Comparison of ENCODE assay signal across 1 cellular context in the genomic region with DNA sequence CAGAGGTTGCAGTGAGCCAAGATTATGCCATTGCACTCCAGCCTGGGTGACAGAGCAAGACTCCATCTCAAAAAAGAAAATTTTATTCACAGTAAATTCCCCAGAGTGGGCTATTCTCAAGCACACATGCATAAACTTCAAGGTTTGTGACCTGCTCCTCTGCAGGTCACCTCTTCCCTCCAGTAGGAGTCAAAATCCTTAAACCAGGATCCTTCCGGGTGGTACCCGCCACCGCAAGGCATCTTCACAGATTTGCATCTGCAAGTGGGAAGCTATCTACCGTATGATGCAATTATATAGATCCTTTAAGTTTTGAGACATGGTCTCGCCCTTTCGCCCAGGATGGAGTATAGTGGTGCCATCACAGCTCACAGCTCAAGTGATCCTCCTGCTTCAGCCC.
TF ChIP-seq lines count a peak whose summit lies in the region.

No MANE protein-coding gene starts in this region.

TF ChIP-seq in HEK293, 187 proteins besides CTCF, POLR2A, EP300 and RAD21:
- TF ChIP-seq, protein P1, sequence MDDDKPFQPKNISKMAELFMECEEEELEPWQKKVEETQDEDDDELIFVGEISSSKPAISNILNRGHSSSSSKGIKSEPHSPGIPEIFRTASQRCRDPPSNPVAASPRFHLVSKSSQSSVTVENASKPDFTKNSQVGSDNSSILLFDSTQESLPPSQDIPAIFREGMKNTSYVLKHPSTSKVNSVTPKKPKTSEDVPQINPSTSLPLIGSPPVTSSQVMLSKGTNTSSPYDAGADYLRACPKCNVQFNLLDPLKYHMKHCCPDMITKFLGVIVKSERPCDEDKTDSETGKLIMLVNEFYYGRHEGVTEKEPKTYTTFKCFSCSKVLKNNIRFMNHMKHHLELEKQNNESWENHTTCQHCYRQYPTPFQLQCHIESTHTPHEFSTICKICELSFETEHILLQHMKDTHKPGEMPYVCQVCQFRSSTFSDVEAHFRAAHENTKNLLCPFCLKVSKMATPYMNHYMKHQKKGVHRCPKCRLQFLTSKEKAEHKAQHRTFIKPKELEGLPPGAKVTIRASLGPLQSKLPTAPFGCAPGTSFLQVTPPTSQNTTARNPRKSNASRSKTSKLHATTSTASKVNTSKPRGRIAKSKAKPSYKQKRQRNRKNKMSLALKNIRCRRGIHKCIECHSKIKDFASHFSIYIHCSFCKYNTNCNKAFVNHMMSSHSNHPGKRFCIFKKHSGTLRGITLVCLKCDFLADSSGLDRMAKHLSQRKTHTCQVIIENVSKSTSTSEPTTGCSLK (tag by site-specific recombination; IDR thresholded peaks at IDR 0.05): no peak
- TF ChIP-seq ZNF48 (tag by site-specific recombination; IDR thresholded peaks at IDR 0.05): no peak
- TF ChIP-seq, protein P2, sequence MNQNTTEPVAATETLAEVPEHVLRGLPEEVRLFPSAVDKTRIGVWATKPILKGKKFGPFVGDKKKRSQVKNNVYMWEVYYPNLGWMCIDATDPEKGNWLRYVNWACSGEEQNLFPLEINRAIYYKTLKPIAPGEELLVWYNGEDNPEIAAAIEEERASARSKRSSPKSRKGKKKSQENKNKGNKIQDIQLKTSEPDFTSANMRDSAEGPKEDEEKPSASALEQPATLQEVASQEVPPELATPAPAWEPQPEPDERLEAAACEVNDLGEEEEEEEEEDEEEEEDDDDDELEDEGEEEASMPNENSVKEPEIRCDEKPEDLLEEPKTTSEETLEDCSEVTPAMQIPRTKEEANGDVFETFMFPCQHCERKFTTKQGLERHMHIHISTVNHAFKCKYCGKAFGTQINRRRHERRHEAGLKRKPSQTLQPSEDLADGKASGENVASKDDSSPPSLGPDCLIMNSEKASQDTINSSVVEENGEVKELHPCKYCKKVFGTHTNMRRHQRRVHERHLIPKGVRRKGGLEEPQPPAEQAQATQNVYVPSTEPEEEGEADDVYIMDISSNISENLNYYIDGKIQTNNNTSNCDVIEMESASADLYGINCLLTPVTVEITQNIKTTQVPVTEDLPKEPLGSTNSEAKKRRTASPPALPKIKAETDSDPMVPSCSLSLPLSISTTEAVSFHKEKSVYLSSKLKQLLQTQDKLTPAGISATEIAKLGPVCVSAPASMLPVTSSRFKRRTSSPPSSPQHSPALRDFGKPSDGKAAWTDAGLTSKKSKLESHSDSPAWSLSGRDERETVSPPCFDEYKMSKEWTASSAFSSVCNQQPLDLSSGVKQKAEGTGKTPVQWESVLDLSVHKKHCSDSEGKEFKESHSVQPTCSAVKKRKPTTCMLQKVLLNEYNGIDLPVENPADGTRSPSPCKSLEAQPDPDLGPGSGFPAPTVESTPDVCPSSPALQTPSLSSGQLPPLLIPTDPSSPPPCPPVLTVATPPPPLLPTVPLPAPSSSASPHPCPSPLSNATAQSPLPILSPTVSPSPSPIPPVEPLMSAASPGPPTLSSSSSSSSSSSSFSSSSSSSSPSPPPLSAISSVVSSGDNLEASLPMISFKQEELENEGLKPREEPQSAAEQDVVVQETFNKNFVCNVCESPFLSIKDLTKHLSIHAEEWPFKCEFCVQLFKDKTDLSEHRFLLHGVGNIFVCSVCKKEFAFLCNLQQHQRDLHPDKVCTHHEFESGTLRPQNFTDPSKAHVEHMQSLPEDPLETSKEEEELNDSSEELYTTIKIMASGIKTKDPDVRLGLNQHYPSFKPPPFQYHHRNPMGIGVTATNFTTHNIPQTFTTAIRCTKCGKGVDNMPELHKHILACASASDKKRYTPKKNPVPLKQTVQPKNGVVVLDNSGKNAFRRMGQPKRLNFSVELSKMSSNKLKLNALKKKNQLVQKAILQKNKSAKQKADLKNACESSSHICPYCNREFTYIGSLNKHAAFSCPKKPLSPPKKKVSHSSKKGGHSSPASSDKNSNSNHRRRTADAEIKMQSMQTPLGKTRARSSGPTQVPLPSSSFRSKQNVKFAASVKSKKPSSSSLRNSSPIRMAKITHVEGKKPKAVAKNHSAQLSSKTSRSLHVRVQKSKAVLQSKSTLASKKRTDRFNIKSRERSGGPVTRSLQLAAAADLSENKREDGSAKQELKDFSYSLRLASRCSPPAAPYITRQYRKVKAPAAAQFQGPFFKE (tag by site-specific recombination; IDR thresholded peaks at IDR 0.05; ENCODE audit: borderline replicate concordance): no peak
- no peak for TF ChIP-seq SALL2 (tag by site-specific recombination; IDR thresholded peaks at IDR 0.05; ENCODE audit: borderline replicate concordance)
- no peak for TF ChIP-seq ZNF830 (tag by site-specific recombination; IDR thresholded peaks at IDR 0.05; ENCODE audit: low read depth)
- TF ChIP-seq, protein P3, sequence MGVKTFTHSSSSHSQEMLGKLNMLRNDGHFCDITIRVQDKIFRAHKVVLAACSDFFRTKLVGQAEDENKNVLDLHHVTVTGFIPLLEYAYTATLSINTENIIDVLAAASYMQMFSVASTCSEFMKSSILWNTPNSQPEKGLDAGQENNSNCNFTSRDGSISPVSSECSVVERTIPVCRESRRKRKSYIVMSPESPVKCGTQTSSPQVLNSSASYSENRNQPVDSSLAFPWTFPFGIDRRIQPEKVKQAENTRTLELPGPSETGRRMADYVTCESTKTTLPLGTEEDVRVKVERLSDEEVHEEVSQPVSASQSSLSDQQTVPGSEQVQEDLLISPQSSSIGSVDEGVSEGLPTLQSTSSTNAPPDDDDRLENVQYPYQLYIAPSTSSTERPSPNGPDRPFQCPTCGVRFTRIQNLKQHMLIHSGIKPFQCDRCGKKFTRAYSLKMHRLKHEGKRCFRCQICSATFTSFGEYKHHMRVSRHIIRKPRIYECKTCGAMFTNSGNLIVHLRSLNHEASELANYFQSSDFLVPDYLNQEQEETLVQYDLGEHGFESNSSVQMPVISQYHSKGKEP (tag by site-specific recombination; IDR thresholded peaks at IDR 0.05): no peak
- TF ChIP-seq ZBTB17 (tag by site-specific recombination; IDR thresholded peaks at IDR 0.05): 0 out of 2 replicates have a peak, but pooled peaks have one; percentile 10
- no peak for TF ChIP-seq GFI1B (tag by site-specific recombination; IDR thresholded peaks at IDR 0.05)
- TF ChIP-seq ZBTB20 (tag by site-specific recombination; IDR thresholded peaks at IDR 0.05): no peak
- no peak for TF ChIP-seq FEZF1 (tag by site-specific recombination; IDR thresholded peaks at IDR 0.05)
- peak; percentile 74 for TF ChIP-seq IKZF3 (tag by site-specific recombination; IDR thresholded peaks at IDR 0.05)
- TF ChIP-seq, protein P4, sequence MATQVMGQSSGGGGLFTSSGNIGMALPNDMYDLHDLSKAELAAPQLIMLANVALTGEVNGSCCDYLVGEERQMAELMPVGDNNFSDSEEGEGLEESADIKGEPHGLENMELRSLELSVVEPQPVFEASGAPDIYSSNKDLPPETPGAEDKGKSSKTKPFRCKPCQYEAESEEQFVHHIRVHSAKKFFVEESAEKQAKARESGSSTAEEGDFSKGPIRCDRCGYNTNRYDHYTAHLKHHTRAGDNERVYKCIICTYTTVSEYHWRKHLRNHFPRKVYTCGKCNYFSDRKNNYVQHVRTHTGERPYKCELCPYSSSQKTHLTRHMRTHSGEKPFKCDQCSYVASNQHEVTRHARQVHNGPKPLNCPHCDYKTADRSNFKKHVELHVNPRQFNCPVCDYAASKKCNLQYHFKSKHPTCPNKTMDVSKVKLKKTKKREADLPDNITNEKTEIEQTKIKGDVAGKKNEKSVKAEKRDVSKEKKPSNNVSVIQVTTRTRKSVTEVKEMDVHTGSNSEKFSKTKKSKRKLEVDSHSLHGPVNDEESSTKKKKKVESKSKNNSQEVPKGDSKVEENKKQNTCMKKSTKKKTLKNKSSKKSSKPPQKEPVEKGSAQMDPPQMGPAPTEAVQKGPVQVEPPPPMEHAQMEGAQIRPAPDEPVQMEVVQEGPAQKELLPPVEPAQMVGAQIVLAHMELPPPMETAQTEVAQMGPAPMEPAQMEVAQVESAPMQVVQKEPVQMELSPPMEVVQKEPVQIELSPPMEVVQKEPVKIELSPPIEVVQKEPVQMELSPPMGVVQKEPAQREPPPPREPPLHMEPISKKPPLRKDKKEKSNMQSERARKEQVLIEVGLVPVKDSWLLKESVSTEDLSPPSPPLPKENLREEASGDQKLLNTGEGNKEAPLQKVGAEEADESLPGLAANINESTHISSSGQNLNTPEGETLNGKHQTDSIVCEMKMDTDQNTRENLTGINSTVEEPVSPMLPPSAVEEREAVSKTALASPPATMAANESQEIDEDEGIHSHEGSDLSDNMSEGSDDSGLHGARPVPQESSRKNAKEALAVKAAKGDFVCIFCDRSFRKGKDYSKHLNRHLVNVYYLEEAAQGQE (tag by site-specific recombination; IDR thresholded peaks at IDR 0.05): no peak
- no peak for TF ChIP-seq MYNN (tag by site-specific recombination; IDR thresholded peaks at IDR 0.05; ENCODE audit: borderline replicate concordance)
- no peak for TF ChIP-seq ZSCAN30 (tag by site-specific recombination; IDR thresholded peaks at IDR 0.05)
- TF ChIP-seq, protein P5, sequence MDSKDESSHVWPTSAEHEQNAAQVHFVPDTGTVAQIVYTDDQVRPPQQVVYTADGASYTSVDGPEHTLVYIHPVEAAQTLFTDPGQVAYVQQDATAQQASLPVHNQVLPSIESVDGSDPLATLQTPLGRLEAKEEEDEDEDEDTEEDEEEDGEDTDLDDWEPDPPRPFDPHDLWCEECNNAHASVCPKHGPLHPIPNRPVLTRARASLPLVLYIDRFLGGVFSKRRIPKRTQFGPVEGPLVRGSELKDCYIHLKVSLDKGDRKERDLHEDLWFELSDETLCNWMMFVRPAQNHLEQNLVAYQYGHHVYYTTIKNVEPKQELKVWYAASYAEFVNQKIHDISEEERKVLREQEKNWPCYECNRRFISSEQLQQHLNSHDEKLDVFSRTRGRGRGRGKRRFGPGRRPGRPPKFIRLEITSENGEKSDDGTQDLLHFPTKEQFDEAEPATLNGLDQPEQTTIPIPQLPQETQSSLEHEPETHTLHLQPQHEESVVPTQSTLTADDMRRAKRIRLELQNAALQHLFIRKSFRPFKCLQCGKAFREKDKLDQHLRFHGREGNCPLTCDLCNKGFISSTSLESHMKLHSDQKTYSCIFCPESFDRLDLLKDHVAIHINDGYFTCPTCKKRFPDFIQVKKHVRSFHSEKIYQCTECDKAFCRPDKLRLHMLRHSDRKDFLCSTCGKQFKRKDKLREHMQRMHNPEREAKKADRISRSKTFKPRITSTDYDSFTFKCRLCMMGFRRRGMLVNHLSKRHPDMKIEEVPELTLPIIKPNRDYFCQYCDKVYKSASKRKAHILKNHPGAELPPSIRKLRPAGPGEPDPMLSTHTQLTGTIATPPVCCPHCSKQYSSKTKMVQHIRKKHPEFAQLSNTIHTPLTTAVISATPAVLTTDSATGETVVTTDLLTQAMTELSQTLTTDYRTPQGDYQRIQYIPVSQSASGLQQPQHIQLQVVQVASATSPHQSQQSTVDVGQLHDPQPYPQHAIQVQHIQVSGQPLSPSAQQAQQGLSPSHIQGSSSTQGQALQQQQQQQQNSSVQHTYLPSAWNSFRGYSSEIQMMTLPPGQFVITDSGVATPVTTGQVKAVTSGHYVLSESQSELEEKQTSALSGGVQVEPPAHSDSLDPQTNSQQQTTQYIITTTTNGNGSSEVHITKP (tag by site-specific recombination; IDR thresholded peaks at IDR 0.05): peak; percentile 54; the same call in 1 of the 2 replicates
- no peak; the same call in 1 of the 2 replicates for TF ChIP-seq ZNF600 (tag by site-specific recombination; IDR thresholded peaks at IDR 0.05)
- TF ChIP-seq, protein P6, sequence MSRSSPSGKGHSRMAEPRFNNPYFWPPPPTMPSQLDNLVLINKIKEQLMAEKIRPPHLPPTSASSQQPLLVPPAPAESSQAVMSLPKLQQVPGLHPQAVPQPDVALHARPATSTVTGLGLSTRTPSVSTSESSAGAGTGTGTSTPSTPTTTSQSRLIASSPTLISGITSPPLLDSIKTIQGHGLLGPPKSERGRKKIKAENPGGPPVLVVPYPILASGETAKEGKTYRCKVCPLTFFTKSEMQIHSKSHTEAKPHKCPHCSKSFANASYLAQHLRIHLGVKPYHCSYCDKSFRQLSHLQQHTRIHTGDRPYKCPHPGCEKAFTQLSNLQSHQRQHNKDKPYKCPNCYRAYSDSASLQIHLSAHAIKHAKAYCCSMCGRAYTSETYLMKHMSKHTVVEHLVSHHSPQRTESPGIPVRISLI (tag by site-specific recombination; IDR thresholded peaks at IDR 0.05): no peak
- TF ChIP-seq ZNF549 (tag by site-specific recombination; IDR thresholded peaks at IDR 0.05): no peak
- no peak for TF ChIP-seq ZNF521 (tag by site-specific recombination; IDR thresholded peaks at IDR 0.05)
- TF ChIP-seq, protein P7, sequence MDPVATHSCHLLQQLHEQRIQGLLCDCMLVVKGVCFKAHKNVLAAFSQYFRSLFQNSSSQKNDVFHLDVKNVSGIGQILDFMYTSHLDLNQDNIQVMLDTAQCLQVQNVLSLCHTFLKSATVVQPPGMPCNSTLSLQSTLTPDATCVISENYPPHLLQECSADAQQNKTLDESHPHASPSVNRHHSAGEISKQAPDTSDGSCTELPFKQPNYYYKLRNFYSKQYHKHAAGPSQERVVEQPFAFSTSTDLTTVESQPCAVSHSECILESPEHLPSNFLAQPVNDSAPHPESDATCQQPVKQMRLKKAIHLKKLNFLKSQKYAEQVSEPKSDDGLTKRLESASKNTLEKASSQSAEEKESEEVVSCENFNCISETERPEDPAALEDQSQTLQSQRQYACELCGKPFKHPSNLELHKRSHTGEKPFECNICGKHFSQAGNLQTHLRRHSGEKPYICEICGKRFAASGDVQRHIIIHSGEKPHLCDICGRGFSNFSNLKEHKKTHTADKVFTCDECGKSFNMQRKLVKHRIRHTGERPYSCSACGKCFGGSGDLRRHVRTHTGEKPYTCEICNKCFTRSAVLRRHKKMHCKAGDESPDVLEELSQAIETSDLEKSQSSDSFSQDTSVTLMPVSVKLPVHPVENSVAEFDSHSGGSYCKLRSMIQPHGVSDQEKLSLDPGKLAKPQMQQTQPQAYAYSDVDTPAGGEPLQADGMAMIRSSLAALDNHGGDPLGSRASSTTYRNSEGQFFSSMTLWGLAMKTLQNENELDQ (tag by site-specific recombination; IDR thresholded peaks at IDR 0.05; ENCODE audit: low read depth): no peak
